23 cellular contexts compared by ENCODE assay signal in genomic region chr17:5535436-5535835, GRCh38.
"Had no signal": no experiment of that assay in that cellular context is flagged by ENCODE, and none has a peak within 500 bp of the region (broad histone marks: within the 10 kb centered on the region; RNA-seq: fewer than 3 reads in every experiment).

No MANE protein-coding gene starts in this region.

- ATAC-seq: left ventricle myocardium superior; lower lobe of right lung; naive thymus-derived CD4-positive, alpha-beta T cell; psoas muscle; right cardiac atrium; stimulated activated naive B cell treated with anti-CD40 and anti-IgM and Interleukin-4, amounts not matched to agents 10 μg/mL and 1 μg/mL and 100 μg/mL, for 72 hours had no signal

- H3K4me1 ChIP-seq: lower lobe of right lung, psoas muscle, spleen, tibial nerve, upper lobe of left lung, uterus had no signal

- H3K27ac Mint-ChIP-seq: memory B cell; nephron; stimulated activated naive B cell treated with anti-CD40 and anti-IgM and Interleukin-4, amounts not matched to agents 10 μg/mL and 1 μg/mL and 100 μg/mL, for 72 hours; stimulated activated naive CD8-positive, alpha-beta T cell treated with anti-CD3 and anti-CD28 coated beads, Interleukin-15, Interleukin-2, amounts not matched to agents 100 ng/mL and 50 ng/mL, for 24 hours had no signal

- H3K4me3 ChIP-seq: dorsolateral prefrontal cortex, lower lobe of right lung, ovary, psoas muscle, skin epidermis, spleen, thoracic aorta, tibial nerve, upper lobe of left lung, uterus had no signal

- H3K9me3 ChIP-seq: lower lobe of right lung, ovary, psoas muscle, spleen, thoracic aorta, tibial nerve, upper lobe of left lung, uterus had no signal

- H3K36me3 ChIP-seq: ovary, uterus had no signal

- H3K27me3 ChIP-seq: dorsolateral prefrontal cortex, ovary, spleen, tibial nerve, upper lobe of left lung, uterus had no signal

- DNase-seq: effector CD4-positive, alpha-beta T cell; hypothalamus; left ventricle myocardium superior; lower lobe of right lung; midbrain; naive thymus-derived CD4-positive, alpha-beta T cell; occipital lobe; ovary; posterior cingulate gyrus; psoas muscle; right cardiac atrium; spleen; stimulated activated CD4-positive, alpha-beta T cell treated with anti-CD3 and anti-CD28 coated beads, Interleukin-4, amount 100 ng/mL, for 4 hours; stimulated activated naive B cell treated with anti-CD40 and anti-IgM and Interleukin-4, amounts not matched to agents 10 μg/mL and 1 μg/mL and 100 μg/mL, for 72 hours; upper lobe of left lung; uterus had no signal

- H3K27me3 Mint-ChIP-seq: memory B cell; naive thymus-derived CD4-positive, alpha-beta T cell; stimulated activated naive B cell treated with anti-CD40 and anti-IgM and Interleukin-4, amounts not matched to agents 10 μg/mL and 1 μg/mL and 100 μg/mL, for 72 hours; stimulated activated naive CD8-positive, alpha-beta T cell treated with anti-CD3 and anti-CD28 coated beads, Interleukin-15, Interleukin-2, amounts not matched to agents 100 ng/mL and 50 ng/mL, for 24 hours had no signal

- H3K4me3 Mint-ChIP-seq: memory B cell; naive thymus-derived CD4-positive, alpha-beta T cell; nephron; stimulated activated naive B cell treated with anti-CD40 and anti-IgM and Interleukin-4, amounts not matched to agents 10 μg/mL and 1 μg/mL and 100 μg/mL, for 72 hours; stimulated activated naive CD8-positive, alpha-beta T cell treated with anti-CD3 and anti-CD28 coated beads, Interleukin-15, Interleukin-2, amounts not matched to agents 100 ng/mL and 50 ng/mL, for 24 hours had no signal

- H3K4me1 Mint-ChIP-seq: memory B cell; nephron; stimulated activated naive B cell treated with anti-CD40 and anti-IgM and Interleukin-4, amounts not matched to agents 10 μg/mL and 1 μg/mL and 100 μg/mL, for 72 hours had no signal

- H3K27ac ChIP-seq: dorsolateral prefrontal cortex, lower lobe of right lung, ovary, psoas muscle, skin epidermis, spleen, thoracic aorta, tibial nerve, upper lobe of left lung, uterus had no signal
